In genomic region chr4:30460818-30461217, GRCh38 we compare ENCODE assay signal across 19 cellular contexts.
DNase-seq lines count a peak whose midpoint lies in the region; ATAC-seq, FAIRE-seq and TF ChIP-seq lines count a peak whose summit lies in the region.
"Had no signal": no experiment of that assay in that cellular context is flagged by ENCODE, and none has a peak within 500 bp of the region (broad histone marks: within the 10 kb centered on the region; RNA-seq: fewer than 3 reads in every experiment).

No MANE protein-coding gene starts in this region.

- H3K9me3 ChIP-seq in H9 (ENCODE audit: control insufficient read depth, low read depth, low read length) (no peaks in the 10 kb centered on the region), hepatocyte (ENCODE audit: low read depth) (no peaks in the 10 kb centered on the region)
- H3K9me3 ChIP-seq: A549 had no signal

- no peak overlapping the region for H4K8ac ChIP-seq in H9 (replicated peaks; ENCODE audit: insufficient read length, low read depth, low read length)

- no peak for TF ChIP-seq CTCF in H9 (conservative IDR thresholded peaks at IDR 0.05)
- no peak for TF ChIP-seq CTCF in KMS-11 (conservative IDR thresholded peaks at IDR 0.05; ENCODE audit: low read depth, low read length)
- TF ChIP-seq CTCF in hepatocyte (IDR thresholded peaks at IDR 0.05; ENCODE audit: poor library complexity), result no peak

- no peak overlapping the region for H3K4me2 ChIP-seq in H9 (ENCODE audit: insufficient read depth, insufficient read length, low read length)
- peak overlapping the region; percentile 42; the same call in 1 of the 2 replicates for H3K4me2 ChIP-seq in KMS-11
- peak overlapping the region; percentile 16 for H3K4me2 ChIP-seq in hepatocyte
- H3K4me2 ChIP-seq: A549 had no signal

- H3K4me3 ChIP-seq in KMS-11 (IDR thresholded peaks at IDR 0.05; ENCODE audit: insufficient read depth, low read depth, low read length) (no peak overlapping the region), hepatocyte (no peak overlapping the region)
- H3K4me3 ChIP-seq: A549 had no signal

- no peak overlapping the region for H3K4ac ChIP-seq in H9 (ENCODE audit: low read depth, low read length)

- H3K23me2 ChIP-seq in H9 (ENCODE audit: insufficient read length, low read depth, low read length, poor library complexity, severe bottlenecking), result no peaks in the 10 kb centered on the region

- H3K18ac ChIP-seq in H9 (ENCODE audit: insufficient read length, low read depth, low read length), result no peak overlapping the region

- ATAC-seq in GM18511 (IDR thresholded peaks at IDR 0.05; ENCODE audit: unreplicated experiment), result peak; percentile 56
- no peak for ATAC-seq in activated CD4-positive, CD25-positive, alpha-beta regulatory T cell treated with anti-CD3 and anti-CD28 coated beads, Interleukin-2, amount 50 U/mL, for 24 hours
- ATAC-seq: A549, SK-N-SH treated with all-trans-retinoic acid at 6 μM for 48 hours had no signal

- no peak overlapping the region for H2BK120ac ChIP-seq in H9 (ENCODE audit: low read depth, low read length, poor library complexity, severe bottlenecking)

- H2BK5ac ChIP-seq in H9 (ENCODE audit: insufficient read length, low read length), result no peak overlapping the region

- H2BK15ac ChIP-seq in H9 (ENCODE audit: low read depth, low read length), result no peak overlapping the region

- no peak for DNase-seq in H9
- no peak for DNase-seq in hepatocyte (ENCODE audit: low spot score)
- DNase-seq in DMS53 (lab: John Stamatoyannopoulos, UW), result no peak
- DNase-seq in HK-2 (ENCODE audit: unreplicated experiment), result no peak
- DNase-seq in H54 (ENCODE audit: insufficient read length, low spot score), result no peak
- DNase-seq: DMS79, HFFc6, NCI-H1694, NCI-H2171, NCI-H774, SHP77 had no signal

- H4K20me1 ChIP-seq in H9 (ENCODE audit: control insufficient read depth, insufficient read depth, insufficient read length) (no peaks in the 10 kb centered on the region), KMS-11 (ENCODE audit: insufficient read depth) (no peaks in the 10 kb centered on the region), hepatocyte (ENCODE audit: insufficient read depth, poor library complexity, severe bottlenecking) (no peaks in the 10 kb centered on the region)

- H4K91ac ChIP-seq in H9 (ENCODE audit: insufficient read length, low read depth, low read length), result no peak overlapping the region

- peak overlapping the region in 2 of 3 experiments; percentile 23 to 69; a peak in 4 of 7 replicates for H3K27ac Mint-ChIP-seq in H9
- H3K27ac Mint-ChIP-seq: HFFc6; T-helper 1 cell treated with Interleukin-12 subunit alpha and Interleukin-12 subunit beta and Interleukin-4 antibody, amounts not matched to agents 30 μg/mL and 1 μg/mL, for 36 hours had no signal

- H3K36me3 Mint-ChIP-seq in H9 (ENCODE audit: insufficient read depth in 1 of 3, low read depth in 3 of 3), result 0 out of 7 replicates have a peak, but pooled peaks cover 0 to 4% (median 0%) of the 10 kb centered on the region in 3 experiments

- H3K9me2 ChIP-seq in hepatocyte (replicated peaks; ENCODE audit: insufficient read depth), result no peaks in the 10 kb centered on the region

- no peak overlapping the region for H3T11ph ChIP-seq in H9 (ENCODE audit: low read length)

- no peak overlapping the region for H3K56ac ChIP-seq in H9 (ENCODE audit: insufficient read length, low read depth, low read length)

- H3K23ac ChIP-seq in H9 (ENCODE audit: insufficient read length, low read depth, low read length), result no peak overlapping the region

- peaks cover 13 to 25% of the 10 kb centered on the region in 2 experiments for H3K4me1 Mint-ChIP-seq in H9

- no peak overlapping the region for H4K5ac ChIP-seq in H9 (ENCODE audit: insufficient read length, low read depth, low read length)

- no peak overlapping the region for H2AK5ac ChIP-seq in H9 (ENCODE audit: insufficient read length, low read length)

- H3K79me2 ChIP-seq in H9 (ENCODE audit: insufficient read depth, low read length) (no peaks in the 10 kb centered on the region), KMS-11 (ENCODE audit: insufficient read depth, low read depth) (no peaks in the 10 kb centered on the region), hepatocyte (no peaks in the 10 kb centered on the region)

- no peak for TF ChIP-seq POLR2A in H54 (IDR thresholded peaks at IDR 0.05; ENCODE audit: low read depth, low read length)

- no peak overlapping the region for H3K14ac ChIP-seq in H9 (ENCODE audit: insufficient read depth, low read length)

- no peaks in the 10 kb centered on the region for H3K79me1 ChIP-seq in H9 (ENCODE audit: insufficient read depth, low read depth, low read length, poor library complexity, severe bottlenecking)

- H2AFZ ChIP-seq in H9 (ENCODE audit: low read length), result no peak overlapping the region
- H2AFZ ChIP-seq in KMS-11 (ENCODE audit: low read depth), result no peak overlapping the region; the same call in 1 of the 2 replicates
- no peak overlapping the region for H2AFZ ChIP-seq in hepatocyte

- no peaks in the 10 kb centered on the region for H3K27me3 ChIP-seq in H9 (ENCODE audit: insufficient read depth, low read length)
- H3K27me3 ChIP-seq in KMS-11 (ENCODE audit: insufficient read depth, low read depth), result no peaks in the 10 kb centered on the region
- no peaks in the 10 kb centered on the region for H3K27me3 ChIP-seq in hepatocyte

- H3K9ac ChIP-seq in H9 (ENCODE audit: extremely low read depth, insufficient read length, low read length) (no peak overlapping the region), KMS-11 (no peak overlapping the region)

- no peak overlapping the region for H2BK12ac ChIP-seq in H9 (ENCODE audit: insufficient read length, low read depth, low read length)

- no peaks in the 10 kb centered on the region for H3K27me3 Mint-ChIP-seq in H9 (ENCODE audit: low read depth)

- H3K36me3 ChIP-seq in KMS-11 (ENCODE audit: insufficient read depth) (no peaks in the 10 kb centered on the region), hepatocyte (replicated peaks; ENCODE audit: insufficient read depth, low read depth) (no peaks in the 10 kb centered on the region)

- H3K4me3 Mint-ChIP-seq in H9, result no peak overlapping the region
- H3K4me3 Mint-ChIP-seq: HFFc6; T-helper 1 cell treated with Interleukin-12 subunit alpha and Interleukin-12 subunit beta and Interleukin-4 antibody, amounts not matched to agents 30 μg/mL and 1 μg/mL, for 36 hours had no signal

- peaks cover 0 to 3% of the 10 kb centered on the region in 2 experiments; a peak in 2 of 5 replicates for H3K9me3 Mint-ChIP-seq in H9

- FAIRE-seq in H54 (lab: Jason Lieb, UNC), result no peak
- FAIRE-seq: A549, RCC 7860 had no signal

- H2BK20ac ChIP-seq in H9 (ENCODE audit: low read depth, low read length, poor library complexity, severe bottlenecking), result no peak overlapping the region

- H3K4me1 ChIP-seq in H9 (ENCODE audit: insufficient read depth, low read length), result no peaks in the 10 kb centered on the region
- H3K4me1 ChIP-seq in KMS-11 (ENCODE audit: low read depth, poor library complexity, severe bottlenecking), result peaks cover 32% of the 10 kb centered on the region
- H3K4me1 ChIP-seq in hepatocyte (ENCODE audit: insufficient read depth), result no peaks in the 10 kb centered on the region
- H3K4me1 ChIP-seq: A549 had no signal

- H3K27ac ChIP-seq in H9 (ENCODE audit: insufficient read length, low read depth, low read length), result no peak overlapping the region
- H3K27ac ChIP-seq in KMS-11, result peak overlapping the region; percentile 48; the same call in 1 of the 2 replicates
- peak overlapping the region; percentile 43 for H3K27ac ChIP-seq in hepatocyte
- H3K27ac ChIP-seq: A549, C4-2B had no signal

- no CpG with 5 or more reads among the region's 3 CpGs for WGBS in H9 (ENCODE audit: extremely low coverage, insufficient read length, low lambda C conversion rate)
- 54% methylated on average over 3 of the region's 3 CpGs for WGBS in hepatocyte (ENCODE audit: low lambda C conversion rate, missing lambda C conversion rate)
